Comparison of ENCODE assay signal across 8 cellular contexts in the genomic region with DNA sequence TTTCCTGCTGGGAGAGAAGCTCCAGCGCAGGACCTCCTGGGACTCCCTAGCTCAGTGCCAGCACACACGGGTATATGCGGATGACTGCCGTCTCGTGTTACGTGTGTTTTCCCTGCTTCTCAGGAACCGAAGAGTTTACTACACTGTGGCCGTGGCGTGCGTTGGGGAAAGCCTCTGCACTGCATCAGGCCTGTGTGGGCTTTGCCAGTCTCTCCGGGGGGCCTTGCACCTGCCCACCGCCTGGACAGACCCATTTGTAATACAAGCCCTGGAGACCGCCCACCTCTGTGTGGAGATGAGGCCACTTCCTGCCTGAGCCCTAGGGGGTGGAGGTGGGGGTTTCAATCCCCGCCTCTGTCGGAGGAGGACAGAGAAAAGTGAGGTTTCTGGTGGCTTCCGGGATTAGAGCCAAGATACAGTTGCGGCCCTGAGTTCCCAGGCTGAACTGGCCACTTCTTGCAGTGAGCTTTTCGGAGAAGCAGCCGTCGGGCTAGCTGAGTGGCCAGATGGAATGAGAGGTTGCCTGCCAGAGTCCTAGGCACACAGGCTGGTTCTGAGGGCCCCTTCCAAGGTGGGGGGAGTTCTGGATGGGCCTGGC. TPM values are rescaled to one million over a fixed set of nuclear protein-coding genes. Genes with fewer than 3 reads are reported as not detected.
A peak's percentile ranks its signal among the peaks of the same experiment; 100 is the strongest.
DNase-seq lines count a peak whose midpoint lies in the region; ATAC-seq and TF ChIP-seq lines count a peak whose summit lies in the region.

No MANE protein-coding gene starts in this region.

- TF ChIP-seq EP300 in upper lobe of left lung (IDR thresholded peaks at IDR 0.05), result no peak

- peak in 1 of 4 donors; percentile 11 for TF ChIP-seq POLR2A in upper lobe of left lung (IDR thresholded peaks at IDR 0.05)

- no peaks in the 10 kb centered on the region for H3K27me3 ChIP-seq in right atrium auricular region
- H3K27me3 ChIP-seq in upper lobe of left lung, result no peaks in the 10 kb centered on the region

- H3K4me3 ChIP-seq in right atrium auricular region (no peak overlapping the region), upper lobe of left lung (peak overlapping the region in 1 of 4 donors; percentile 14)

- DNase-seq in Right ventricle myocardium superior (peak; percentile 50), right atrium auricular region (ENCODE audit: low spot score) (no peak), NCI-H1092 treated with DMSO at 0.1 percent for 48 hours (lab: John Stamatoyannopoulos, UW) (peak; percentile 94), iPS-NIHi7 (ENCODE audit: extremely low spot score) (peak; percentile 69), upper lobe of left lung (peak in 1 of 2 donors; percentile 80), HuH-7.5 (ENCODE audit: low spot score) (no peak)
- DNase-seq in activated CD4-positive, alpha-beta T cell treated with anti-CD3 and anti-CD28 coated beads, Interleukin-2, amount 50 U/mL, for 48 hours, result peak; percentile 28 to 45

- 51 to 58% methylated on average over 9 to 20 of the region's 20 CpGs for WGBS in upper lobe of left lung, 2 donors

- H3K9me3 ChIP-seq in right atrium auricular region (no peaks in the 10 kb centered on the region), upper lobe of left lung (no peaks in the 10 kb centered on the region)

- intact Hi-C loops in Right ventricle myocardium superior (cut with DNase I), result no loop called here

- H3K4me1 ChIP-seq in right atrium auricular region (peaks cover 0 to 47% of the 10 kb centered on the region in 2 donors), upper lobe of left lung (peaks cover 86 to 100% (median 90%) of the 10 kb centered on the region in 4 donors)

- ATAC-seq in Right ventricle myocardium superior (ENCODE audit: poor library complexity) (no peak), HG02610 (IDR thresholded peaks at IDR 0.05; ENCODE audit: unreplicated experiment) (peak; percentile 62), upper lobe of left lung (ENCODE audit: low FRiP score in 2 of 2) (peak; percentile 4 to 20)

- no peak overlapping the region for H3K27ac ChIP-seq in right atrium auricular region
- peak overlapping the region; percentile 64 to 74 (median 73) for H3K27ac ChIP-seq in upper lobe of left lung

- H3K36me3 ChIP-seq in right atrium auricular region (no peaks in the 10 kb centered on the region), upper lobe of left lung (no peaks in the 10 kb centered on the region)

- TF ChIP-seq CTCF in right atrium auricular region (IDR thresholded peaks at IDR 0.05) (no peak), upper lobe of left lung (IDR thresholded peaks at IDR 0.05) (no peak)

RNA-seq across cellular contexts. Expression of gene GSE1, which starts 43.4 kb away (rescaled TPM):
- total RNA-seq in Right ventricle myocardium superior, result 30.3 TPM
- 10 to 100 TPM; 37.1 to 55.7 TPM for total RNA-seq in right atrium auricular region
- total RNA-seq in upper lobe of left lung, result 100 to 1,000 TPM in 2 of 6 donors, 10 to 100 TPM in 4; 80.2 to 332 (median 90.8) TPM

Comparison
In these comparisons a context has a peak if more than half of its experiments do, and no peak if none do; other contexts are left out.
1. DNase-seq: peak in Right ventricle myocardium superior (single experiment), NCI-H1092 treated with DMSO at 0.1 percent for 48 hours (single experiment), activated CD4-positive, alpha-beta T cell treated with anti-CD3 and anti-CD28 coated beads, Interleukin-2, amount 50 U/mL, for 48 hours (2 of 2) and iPS-NIHi7 (single experiment); none in right atrium auricular region (single experiment) and HuH-7.5 (single experiment).
2. H3K27ac ChIP-seq: peak in upper lobe of left lung (4 of 4); none in right atrium auricular region (0 of 2).